In the genomic region with DNA sequence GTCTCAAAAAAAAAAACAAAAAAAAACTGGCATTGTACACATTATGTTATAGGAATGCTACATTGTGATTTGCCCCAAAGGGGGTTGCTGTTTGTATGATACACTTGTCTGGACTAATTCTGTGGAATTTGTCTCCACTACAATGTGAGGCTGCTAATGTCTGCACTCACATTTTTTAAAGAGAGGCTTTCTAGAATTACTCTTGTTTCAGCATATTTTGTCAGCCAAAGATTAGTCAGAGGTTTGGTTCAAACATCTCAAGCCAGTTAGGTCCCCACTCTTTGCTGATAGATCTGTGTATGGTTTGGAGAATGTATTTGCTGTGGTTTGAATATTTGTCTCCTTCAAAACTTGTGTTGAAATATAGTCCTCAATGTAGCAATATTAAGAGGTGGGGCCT, we compare ENCODE assay signal across 23 cellular contexts. TPM values are rescaled to one million over a fixed set of nuclear protein-coding genes. Genes with fewer than 3 reads are reported as not detected.
DNase-seq lines count a peak whose midpoint lies in the region; ATAC-seq and TF ChIP-seq lines count a peak whose summit lies in the region.
"Had no signal": no experiment of that assay in that cellular context is flagged by ENCODE, and none has a peak within 500 bp of the region (broad histone marks: within the 10 kb centered on the region; RNA-seq: fewer than 3 reads in every experiment).

No MANE protein-coding gene starts in this region.

- H3K4me1 ChIP-seq in adipocyte (ENCODE audit: control insufficient read depth, insufficient read depth, low read length) (peaks cover 2% of the 10 kb centered on the region), trophoblast cell (ENCODE audit: control insufficient read depth in 1 of 2, insufficient read depth in 2 of 2, low read length in 2 of 2) (peaks cover 9 to 10% of the 10 kb centered on the region in 2 experiments), osteoblast (ENCODE audit: insufficient read depth, low read length) (no peaks in the 10 kb centered on the region)
- H3K4me1 ChIP-seq: BLaER1, SJCRH30 had no signal

- H2AFZ ChIP-seq in trophoblast cell (ENCODE audit: insufficient read depth, low read length, poor library complexity), result no peak overlapping the region
- H2AFZ ChIP-seq in osteoblast (ENCODE audit: low read length), result no peak overlapping the region
- H2AFZ ChIP-seq: PC-9 had no signal

- H3K36me3 ChIP-seq in adipocyte (ENCODE audit: control insufficient read depth, insufficient read depth, low read length, severe bottlenecking) (peaks cover 43% of the 10 kb centered on the region), trophoblast cell (ENCODE audit: control insufficient read depth in 1 of 2, insufficient read depth in 2 of 2, low read length in 2 of 2) (no peaks in the 10 kb centered on the region), osteoblast (ENCODE audit: insufficient read depth, low read length) (peaks cover 17% of the 10 kb centered on the region)
- H3K36me3 ChIP-seq: SJCRH30 had no signal

- no peak overlapping the region for H4K91ac ChIP-seq in trophoblast cell (ENCODE audit: low read depth, low read length)

- H3K4me3 ChIP-seq in adipocyte (ENCODE audit: low read length) (no peak overlapping the region), trophoblast cell (ENCODE audit: low read depth, low read length) (no peak overlapping the region), osteoblast (ENCODE audit: insufficient read depth, low read length) (no peak overlapping the region)
- H3K4me3 ChIP-seq: BLaER1, MG63, PC-9, SJCRH30 had no signal

- H3K4me2 ChIP-seq in trophoblast cell (ENCODE audit: low read length) (no peak overlapping the region), osteoblast (ENCODE audit: insufficient read depth, low read length) (no peak overlapping the region)
- H3K4me2 ChIP-seq: BLaER1, PC-9 had no signal

- no peak overlapping the region for H3K4me3 Mint-ChIP-seq in T-cell

- H3K79me2 ChIP-seq in trophoblast cell (ENCODE audit: control insufficient read depth, insufficient read depth, low read length, poor library complexity) (no peaks in the 10 kb centered on the region), osteoblast (ENCODE audit: insufficient read depth, low read length) (peaks cover 9% of the 10 kb centered on the region)

- H3K27me3 ChIP-seq in adipocyte (replicated peaks; ENCODE audit: control insufficient read depth, insufficient read depth, low read length), result no peaks in the 10 kb centered on the region
- no peaks in the 10 kb centered on the region for H3K27me3 ChIP-seq in trophoblast cell (ENCODE audit: insufficient read depth, low read length)
- no peaks in the 10 kb centered on the region for H3K27me3 ChIP-seq in osteoblast (ENCODE audit: insufficient read depth, low read length)
- H3K27me3 ChIP-seq: BLaER1, MG63, SJCRH30 had no signal

- ATAC-seq in esophagus mucosa (peak; percentile 38), T-cell (replicated peaks in 1 of 4) (no peak)
- ATAC-seq: Right ventricle myocardium inferior had no signal

- no peak overlapping the region for H2BK5ac ChIP-seq in trophoblast cell (ENCODE audit: low read depth, low read length, poor library complexity)

- H3K18ac ChIP-seq in trophoblast cell (ENCODE audit: low read length), result no peak overlapping the region

- TF ChIP-seq CTCF in AG09319 (IDR thresholded peaks at IDR 0.05; ENCODE audit: low read depth, low read length) (no peak), osteoblast (IDR thresholded peaks at IDR 0.05; ENCODE audit: extremely low read depth, low read depth, low read length) (no peak)

- no peak overlapping the region for H4K8ac ChIP-seq in trophoblast cell (ENCODE audit: low read depth, low read length)

- H3K9ac ChIP-seq in adipocyte (ENCODE audit: low read length) (no peak overlapping the region), trophoblast cell (ENCODE audit: low read length) (no peak overlapping the region)
- H3K9ac ChIP-seq: BLaER1 had no signal

- peaks cover 29% of the 10 kb centered on the region for H3K9me3 ChIP-seq in adipocyte (ENCODE audit: control insufficient read depth, low read length)
- peaks cover 5% of the 10 kb centered on the region for H3K9me3 ChIP-seq in trophoblast cell (ENCODE audit: insufficient read depth, low read depth, low read length)
- peaks cover 2% of the 10 kb centered on the region for H3K9me3 ChIP-seq in osteoblast (ENCODE audit: low read depth, low read length)

- peak; percentile 8 for DNase-seq in AG09319 (ENCODE audit: extremely low read depth, low read depth)
- peak; percentile 67 for DNase-seq in adipocyte (ENCODE audit: low read depth)
- DNase-seq in trophoblast cell, result peak; percentile 54 to 79
- no peak for DNase-seq in T-cell
- no peak for DNase-seq in epidermal melanocyte (ENCODE audit: insufficient read length, low spot score)
- no peak for DNase-seq in osteoblast (ENCODE audit: insufficient read length, low spot score, missing footprints)
- DNase-seq: 8988T; ACHN; CD4-positive, CD25-positive, alpha-beta regulatory T cell; DMS153; DND-41; KBM-7; MG63; NCI-H1105 treated with DMSO at 0.1 percent for 48 hours; NCI-H146; NCI-H1930; NCI-H2107; NCI-H774; PC-9; SJCRH30 had no signal

- no peak overlapping the region for H2BK12ac ChIP-seq in trophoblast cell (ENCODE audit: low read length)

- H3K27ac ChIP-seq in trophoblast cell (ENCODE audit: low read depth, low read length), result no peak overlapping the region
- H3K27ac ChIP-seq in osteoblast (ENCODE audit: low read depth, low read length), result no peak overlapping the region
- H3K27ac ChIP-seq: BLaER1, PC-9, SJCRH30 had no signal

- CTCF ChIA-PET in T-cell (lab: Charles Lee), result no interaction called here

- no peak overlapping the region for H2BK120ac ChIP-seq in trophoblast cell (ENCODE audit: insufficient read depth, low read length, poor library complexity)

- no peak overlapping the region for H4K12ac ChIP-seq in trophoblast cell (ENCODE audit: low read depth, low read length)

- no peaks in the 10 kb centered on the region for H3K79me1 ChIP-seq in trophoblast cell (ENCODE audit: low read length)

- POLR2A ChIA-PET in T-cell (lab: Charles Lee), result no interaction called here

- H3K27ac Mint-ChIP-seq in T-cell, result no peak overlapping the region

- peaks cover 0 to 5% of the 10 kb centered on the region in 2 donors for H3K27me3 Mint-ChIP-seq in T-cell
- H3K27me3 Mint-ChIP-seq: CD4-positive, CD25-positive, alpha-beta regulatory T cell had no signal

- H3K23ac ChIP-seq in trophoblast cell (ENCODE audit: low read length), result no peak overlapping the region

- H4K20me1 ChIP-seq in osteoblast (ENCODE audit: insufficient read depth, low read length), result peaks cover 13% of the 10 kb centered on the region
- H4K20me1 ChIP-seq: BLaER1 had no signal

- H3K4ac ChIP-seq in trophoblast cell (ENCODE audit: low read depth, low read length), result no peak overlapping the region

- H3K14ac ChIP-seq in trophoblast cell (ENCODE audit: low read length), result no peak overlapping the region

- peaks cover 41% of the 10 kb centered on the region for H3K36me3 Mint-ChIP-seq in T-cell

- no peaks in the 10 kb centered on the region for H3K4me1 Mint-ChIP-seq in T-cell

- H3K9me3 Mint-ChIP-seq in T-cell, result peaks cover 10 to 38% (median 13%) of the 10 kb centered on the region in 3 donors

- H2AK5ac ChIP-seq in trophoblast cell (ENCODE audit: low read length), result no peak overlapping the region

RNA-seq across cellular contexts. Expression of a gene that starts 59.3 kb away (rescaled TPM):
- total RNA-seq in esophagus mucosa (1.9 TPM), T-cell (10 to 100 TPM in 4 of 5 donors, 1 to 10 TPM in 1; 9.7 to 20.9 (median 17.9) TPM), osteoblast (4.0 and 5.9 TPM in 2 replicates)
- polyA plus RNA-seq in trophoblast cell (2013), result 1.0 and 1.4 TPM in 2 replicates

Comparison
In these comparisons a context has a peak if more than half of its experiments do, and no peak if none do; other contexts are left out.
1. DNase-seq: peak in AG09319 (single experiment), adipocyte (single experiment) and trophoblast cell (2 of 2); none in T-cell (0 of 34), epidermal melanocyte (single experiment) and osteoblast (single experiment).